ENCODE assay signal across 12 cellular contexts in genomic region chr5:34491251-34491620, GRCh38.
A peak's percentile ranks its signal among the peaks of the same experiment; 100 is the strongest.
DNase-seq lines count a peak whose midpoint lies in the region; ATAC-seq, FAIRE-seq and TF ChIP-seq lines count a peak whose summit lies in the region.
"Had no signal": no experiment of that assay in that cellular context is flagged by ENCODE, and none has a peak within 500 bp of the region (broad histone marks: within the 10 kb centered on the region; RNA-seq: fewer than 3 reads in every experiment).

No MANE protein-coding gene starts in this region.

- H3K79me2 ChIP-seq in astrocyte (ENCODE audit: insufficient read depth, low read length), result no peaks in the 10 kb centered on the region

- H3K27ac Mint-ChIP-seq in HFFc6, result peak overlapping the region; percentile 78
- peak overlapping the region; percentile 73 for H3K27ac Mint-ChIP-seq in astrocyte (ENCODE audit: unreplicated experiment)
- H3K27ac Mint-ChIP-seq in nephron, result peak overlapping the region; percentile 67 to 89 (median 81)
- no peak overlapping the region for H3K27ac Mint-ChIP-seq in stimulated activated naive CD8-positive, alpha-beta T cell treated with anti-CD3 and anti-CD28 coated beads, Interleukin-15, amount 100 ng/mL, for 72 hours
- H3K27ac Mint-ChIP-seq: activated CD4-positive, alpha-beta T cell treated with anti-CD3 and anti-CD28 coated beads for 36 hours had no signal

- no peaks in the 10 kb centered on the region for H3K36me3 ChIP-seq in astrocyte (ENCODE audit: insufficient read depth, low read length)
- H3K36me3 ChIP-seq in A673 (ENCODE audit: insufficient read depth, low read length, poor library complexity, severe bottlenecking), result no peaks in the 10 kb centered on the region
- H3K36me3 ChIP-seq: BE2C had no signal

- no peak overlapping the region for H3K4me3 ChIP-seq in AG10803 (ENCODE audit: low read length)
- no peak overlapping the region for H3K4me3 ChIP-seq in astrocyte (ENCODE audit: insufficient read depth, low read depth, low read length)
- no peak overlapping the region for H3K4me3 ChIP-seq in A673 (ENCODE audit: low read depth, low read length, poor library complexity, severe bottlenecking)

- no peak overlapping the region for H3K9ac ChIP-seq in astrocyte (ENCODE audit: low read length)

- POLR2A ChIA-PET in A673 (lab: Charles Lee; ENCODE audit: low non-redundant PET), result no interaction called here

- H3K4me2 ChIP-seq in astrocyte (ENCODE audit: low read length), result no peak overlapping the region

- H3K27me3 ChIP-seq in astrocyte (ENCODE audit: insufficient read depth, low read length), result no peaks in the 10 kb centered on the region
- no peaks in the 10 kb centered on the region for H3K27me3 ChIP-seq in A673 (replicated peaks; ENCODE audit: insufficient read depth, low read depth, low read length, poor library complexity)

- H3K9me3 ChIP-seq in astrocyte (ENCODE audit: insufficient read depth, low read depth, low read length) (peaks cover 3% of the 10 kb centered on the region), A673 (ENCODE audit: low read depth, low read length, poor library complexity, severe bottlenecking) (no peaks in the 10 kb centered on the region)
- H3K9me3 ChIP-seq: BE2C had no signal

- intact Hi-C loops in A673 (cut with micrococcal nuclease; ENCODE audit: unreplicated experiment), result loop anchor here (2.0 kb wide), 1 partner anchor 400 kb away; no protein-coding TSS in a partner anchor

- H3K4me1 ChIP-seq in astrocyte (ENCODE audit: insufficient read depth, low read length) (peaks cover 24% of the 10 kb centered on the region), A673 (ENCODE audit: insufficient read depth, low read length, poor library complexity, severe bottlenecking) (peaks cover 4% of the 10 kb centered on the region)
- H3K4me1 ChIP-seq: BE2C had no signal

- H3K9me3 Mint-ChIP-seq in HFFc6, result peaks cover 16% of the 10 kb centered on the region
- H3K9me3 Mint-ChIP-seq in astrocyte (ENCODE audit: unreplicated experiment), result peaks cover 7% of the 10 kb centered on the region
- H3K9me3 Mint-ChIP-seq in nephron, result no peaks in the 10 kb centered on the region
- H3K9me3 Mint-ChIP-seq in stimulated activated naive CD8-positive, alpha-beta T cell treated with anti-CD3 and anti-CD28 coated beads, Interleukin-15, amount 100 ng/mL, for 72 hours, result no peaks in the 10 kb centered on the region

- in situ Hi-C loops in KBM-7 (cut with MboI; ENCODE audit: low pct_unique_long_range_greater_than_20kb, low sequenced_read_pairs), result loop anchor here (25.0 kb wide), 2 partner anchors 396 to 521 kb away; no protein-coding TSS in a partner anchor

- BruUV-seq in A673 (replicated peaks; lab: Mats Ljungman, UMichigan), result no TSS peak

- ATAC-seq in stimulated activated naive CD8-positive, alpha-beta T cell treated with anti-CD3 and anti-CD28 coated beads, Interleukin-15, amount 100 ng/mL, for 72 hours, result no peak
- ATAC-seq: activated CD4-positive, alpha-beta T cell treated with anti-CD3 and anti-CD28 coated beads for 36 hours had no signal

- H3K36me3 Mint-ChIP-seq in HFFc6 (ENCODE audit: low read depth) (peaks cover 18% of the 10 kb centered on the region), astrocyte (ENCODE audit: low read depth, unreplicated experiment) (no peaks in the 10 kb centered on the region), nephron (ENCODE audit: low read depth) (no peaks in the 10 kb centered on the region)

- no peaks in the 10 kb centered on the region; the same call in 1 of the 2 replicates for H3K27me3 Mint-ChIP-seq in HFFc6 (ENCODE audit: insufficient read depth)
- H3K27me3 Mint-ChIP-seq in astrocyte (ENCODE audit: low read depth, unreplicated experiment), result no peaks in the 10 kb centered on the region
- H3K27me3 Mint-ChIP-seq in nephron (ENCODE audit: low read depth), result peaks cover 4% of the 10 kb centered on the region
- peaks cover 55% of the 10 kb centered on the region for H3K27me3 Mint-ChIP-seq in stimulated activated naive CD8-positive, alpha-beta T cell treated with anti-CD3 and anti-CD28 coated beads, Interleukin-15, amount 100 ng/mL, for 72 hours

- H3K4me1 Mint-ChIP-seq in HFFc6 (ENCODE audit: low read depth), result peaks cover 74% of the 10 kb centered on the region
- H3K4me1 Mint-ChIP-seq in astrocyte (ENCODE audit: low read depth, unreplicated experiment), result peaks cover 30% of the 10 kb centered on the region
- H3K4me1 Mint-ChIP-seq in nephron, result peaks cover 53% of the 10 kb centered on the region
- H3K4me1 Mint-ChIP-seq in stimulated activated naive CD8-positive, alpha-beta T cell treated with anti-CD3 and anti-CD28 coated beads, Interleukin-15, amount 100 ng/mL, for 72 hours, result no peaks in the 10 kb centered on the region
- H3K4me1 Mint-ChIP-seq: activated CD4-positive, alpha-beta T cell treated with anti-CD3 and anti-CD28 coated beads for 36 hours had no signal

- CTCF ChIA-PET in A673 (lab: Charles Lee), result interaction anchor here (0.6 kb wide), 1 partner anchor 222 kb away, joined by 4 read pairs; no protein-coding TSS in a partner anchor

- no peak overlapping the region for H3K27ac ChIP-seq in astrocyte (ENCODE audit: low read depth, low read length)
- no peak overlapping the region for H3K27ac ChIP-seq in A673 (ENCODE audit: low read depth, low read length, poor library complexity, severe bottlenecking)

- no peak for FAIRE-seq in astrocyte (lab: Jason Lieb, UNC)

- H2AFZ ChIP-seq in astrocyte (ENCODE audit: low read depth, low read length), result peak overlapping the region; percentile 44

- TF ChIP-seq CTCF in AG10803 (conservative IDR thresholded peaks at IDR 0.05; ENCODE audit: low read length) (no peak), HFFc6 (IDR thresholded peaks at IDR 0.05) (no peak), astrocyte (IDR thresholded peaks at IDR 0.05; ENCODE audit: insufficient read depth, low read depth, low read length) (no peak), nephron (IDR thresholded peaks at IDR 0.05; ENCODE audit: unreplicated experiment in 3 of 3) (no peak), A673 (conservative IDR thresholded peaks at IDR 0.05; ENCODE audit: low read depth, low read length) (no peak)

- peak overlapping the region; percentile 24; the same call in 1 of the 2 replicates for H3K4me3 Mint-ChIP-seq in HFFc6
- H3K4me3 Mint-ChIP-seq in astrocyte (ENCODE audit: unreplicated experiment), result no peak overlapping the region
- H3K4me3 Mint-ChIP-seq in nephron, result peak overlapping the region in 2 of 3 experiments; percentile 0 to 14
- H3K4me3 Mint-ChIP-seq in stimulated activated naive CD8-positive, alpha-beta T cell treated with anti-CD3 and anti-CD28 coated beads, Interleukin-15, amount 100 ng/mL, for 72 hours, result no peak overlapping the region
- H3K4me3 Mint-ChIP-seq: activated CD4-positive, alpha-beta T cell treated with anti-CD3 and anti-CD28 coated beads for 36 hours had no signal

- DNase-seq in AG10803 (ENCODE audit: low read depth) (peak; percentile 50), HFFc6 (peak; percentile 65), astrocyte (ENCODE audit: low read depth) (no peak), A673 (ENCODE audit: low spot score) (no peak), HCEC 1CT (no peak), KBM-7 (no peak)
- no peak for DNase-seq in stimulated activated naive CD8-positive, alpha-beta T cell treated with anti-CD3 and anti-CD28 coated beads, Interleukin-15, amount 100 ng/mL, for 72 hours
- DNase-seq: activated CD4-positive, alpha-beta T cell treated with anti-CD3 and anti-CD28 coated beads for 36 hours; BE2C; nucleus accumbens; stimulated activated CD4-positive, alpha-beta T cell treated with anti-CD3 and anti-CD28 coated beads, Interleukin-15, amount 100 ng/mL, for 24 hours had no signal

- H4K20me1 ChIP-seq in astrocyte (ENCODE audit: insufficient read depth, low read length), result no peaks in the 10 kb centered on the region

Comparison
In these comparisons a context has a peak if more than half of its experiments do, and no peak if none do; other contexts are left out.
1. DNase-seq: peak in AG10803 (single experiment) and HFFc6 (single experiment); none in astrocyte (single experiment), A673 (single experiment), HCEC 1CT (single experiment), stimulated activated naive CD8-positive, alpha-beta T cell treated with anti-CD3 and anti-CD28 coated beads, Interleukin-15, amount 100 ng/mL, for 72 hours (0 of 2) and KBM-7 (single experiment).
2. H3K27ac Mint-ChIP-seq: peak in HFFc6 (single experiment), astrocyte (single experiment) and nephron (3 of 3); none in stimulated activated naive CD8-positive, alpha-beta T cell treated with anti-CD3 and anti-CD28 coated beads, Interleukin-15, amount 100 ng/mL, for 72 hours (0 of 2).
3. H3K4me3 Mint-ChIP-seq: peak in HFFc6 (single experiment) and nephron (2 of 3); none in astrocyte (single experiment) and stimulated activated naive CD8-positive, alpha-beta T cell treated with anti-CD3 and anti-CD28 coated beads, Interleukin-15, amount 100 ng/mL, for 72 hours (0 of 2).